ENCODE assay signal across 1 cellular context in genomic region chr22:39469681-39470461, GRCh38.
TF ChIP-seq lines count a peak whose summit lies in the region.

No MANE protein-coding gene starts in this region.

TF ChIP-seq in HepG2, 621 proteins besides CTCF, POLR2A, EP300 and RAD21 (continued from another document and continues in another):
- TF ChIP-seq, protein P1, sequence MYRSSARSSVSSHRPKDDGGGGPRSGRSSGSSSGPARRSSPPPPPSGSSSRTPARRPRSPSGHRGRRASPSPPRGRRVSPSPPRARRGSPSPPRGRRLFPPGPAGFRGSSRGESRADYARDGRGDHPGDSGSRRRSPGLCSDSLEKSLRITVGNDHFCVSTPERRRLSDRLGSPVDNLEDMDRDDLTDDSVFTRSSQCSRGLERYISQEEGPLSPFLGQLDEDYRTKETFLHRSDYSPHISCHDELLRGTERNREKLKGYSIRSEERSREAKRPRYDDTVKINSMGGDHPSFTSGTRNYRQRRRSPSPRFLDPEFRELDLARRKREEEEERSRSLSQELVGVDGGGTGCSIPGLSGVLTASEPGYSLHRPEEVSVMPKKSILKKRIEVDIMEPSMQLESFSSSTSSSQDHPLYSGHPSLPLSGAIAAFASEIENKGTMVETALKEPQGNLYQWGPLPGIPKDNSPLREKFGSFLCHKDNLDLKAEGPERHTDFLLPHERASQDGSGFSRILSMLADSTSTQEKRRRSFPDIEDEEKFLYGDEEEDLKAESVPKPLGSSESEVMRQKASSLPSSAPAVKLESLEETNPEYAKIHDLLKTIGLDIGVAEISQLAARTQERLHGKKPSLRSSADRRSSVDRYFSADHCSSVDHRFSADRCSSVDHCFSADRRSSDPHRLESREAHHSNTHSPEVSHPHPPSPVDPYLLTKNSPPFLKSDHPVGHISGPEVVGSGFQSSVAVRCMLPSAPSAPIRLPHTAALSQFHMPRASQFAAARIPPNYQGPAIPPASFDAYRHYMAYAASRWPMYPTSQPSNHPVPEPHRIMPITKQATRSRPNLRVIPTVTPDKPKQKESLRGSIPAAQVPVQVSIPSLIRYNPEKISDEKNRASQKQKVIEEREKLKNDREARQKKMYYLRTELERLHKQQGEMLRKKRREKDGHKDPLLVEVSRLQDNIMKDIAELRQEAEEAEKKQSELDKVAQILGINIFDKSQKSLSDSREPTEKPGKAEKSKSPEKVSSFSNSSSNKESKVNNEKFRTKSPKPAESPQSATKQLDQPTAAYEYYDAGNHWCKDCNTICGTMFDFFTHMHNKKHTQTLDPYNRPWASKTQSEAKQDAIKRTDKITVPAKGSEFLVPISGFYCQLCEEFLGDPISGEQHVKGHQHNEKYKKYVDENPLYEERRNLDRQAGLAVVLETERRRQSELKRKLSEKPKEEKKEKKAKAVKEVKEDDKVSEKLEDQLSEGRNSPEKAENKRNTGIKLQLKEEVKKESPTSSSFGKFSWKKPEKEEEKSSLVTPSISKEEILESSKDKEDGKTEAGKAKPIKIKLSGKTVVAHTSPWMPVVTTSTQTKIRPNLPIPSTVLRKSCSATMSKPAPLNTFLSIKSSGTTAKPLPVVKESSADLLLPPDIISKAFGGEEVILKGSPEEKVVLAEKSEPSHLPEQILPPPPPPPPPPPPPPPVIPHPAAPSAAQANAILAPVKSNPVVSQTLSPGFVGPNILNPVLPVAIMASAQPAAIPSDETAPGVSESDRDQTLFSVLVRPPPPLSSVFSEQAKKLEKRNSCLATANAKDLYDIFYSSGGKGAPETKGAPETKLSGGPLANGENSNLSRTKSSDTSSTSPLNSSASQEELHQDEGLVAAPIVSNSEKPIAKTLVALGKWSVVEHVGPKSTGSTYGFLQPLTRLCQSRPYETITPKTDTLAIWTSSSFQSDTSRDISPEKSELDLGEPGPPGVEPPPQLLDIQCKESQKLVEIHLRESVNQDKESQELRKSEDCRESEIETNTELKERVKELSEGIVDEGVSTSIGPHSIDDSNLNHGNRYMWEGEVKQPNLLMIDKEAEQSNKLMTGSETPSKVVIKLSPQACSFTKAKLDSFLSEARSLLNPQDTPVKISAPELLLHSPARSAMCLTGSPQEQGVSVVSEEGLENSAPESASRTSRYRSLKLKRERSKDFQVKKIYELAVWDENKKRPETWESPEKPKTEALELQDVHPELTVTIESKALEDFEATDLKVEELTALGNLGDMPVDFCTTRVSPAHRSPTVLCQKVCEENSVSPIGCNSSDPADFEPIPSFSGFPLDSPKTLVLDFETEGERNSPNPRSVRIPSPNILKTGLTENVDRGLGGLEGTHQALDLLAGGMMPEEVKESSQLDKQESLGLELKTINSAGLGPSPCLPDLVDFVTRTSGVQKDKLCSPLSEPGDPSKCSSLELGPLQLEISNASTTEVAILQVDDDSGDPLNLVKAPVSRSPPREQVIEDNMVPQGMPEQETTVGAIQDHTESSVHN (CRISPR knock-in tag; IDR thresholded peaks at IDR 0.05): no peak
- TF ChIP-seq ZNF570 (CRISPR knock-in tag; IDR thresholded peaks at IDR 0.05; ENCODE audit: borderline replicate concordance) (no peak), GLMP (CRISPR knock-in tag; IDR thresholded peaks at IDR 0.05; ENCODE audit: borderline replicate concordance) (no peak), CEBPB (IDR thresholded peaks at IDR 0.05; ENCODE audit: borderline replicate concordance, low read depth, low read length) (no peak), ZNF576 (CRISPR knock-in tag; IDR thresholded peaks at IDR 0.05) (no peak), MIXL1 (CRISPR knock-in tag; IDR thresholded peaks at IDR 0.05) (no peak), DR1 (CRISPR knock-in tag; IDR thresholded peaks at IDR 0.05) (no peak), ZNF710 (CRISPR knock-in tag; IDR thresholded peaks at IDR 0.05; ENCODE audit: borderline replicate concordance) (peak; percentile 57; the same call in 1 of the 2 replicates), ZNF382 (CRISPR knock-in tag; IDR thresholded peaks at IDR 0.05; ENCODE audit: borderline replicate concordance) (no peak), ATM (IDR thresholded peaks at IDR 0.05; ENCODE audit: borderline replicate concordance) (no peak), ZMYM4 (CRISPR knock-in tag; IDR thresholded peaks at IDR 0.05) (0 out of 2 replicates have a peak, but pooled peaks have one; percentile 29), GABPA (IDR thresholded peaks at IDR 0.05; ENCODE audit: low read depth, low read length) (no peak), GABPA (CRISPR knock-in tag; IDR thresholded peaks at IDR 0.05; ENCODE audit: low read depth) (no peak), CHD2 (IDR thresholded peaks at IDR 0.05; ENCODE audit: low read depth, low read length) (no peak), ZNF709 (CRISPR knock-in tag; IDR thresholded peaks at IDR 0.05) (no peak), POGZ (CRISPR knock-in tag; IDR thresholded peaks at IDR 0.05) (no peak), PCBP2 (optimal IDR thresholded peaks at IDR 0.05; ENCODE audit: low read depth, low read length, poor library complexity, severe bottlenecking) (no peak), ZBTB2 (CRISPR knock-in tag; IDR thresholded peaks at IDR 0.05; ENCODE audit: low read depth) (peak; percentile 46; the same call in 1 of the 2 replicates), ZFP36 (IDR thresholded peaks at IDR 0.05; ENCODE audit: borderline replicate concordance, low read depth, low read length, partially characterized antibody) (no peak), MTA3 (CRISPR knock-in tag; IDR thresholded peaks at IDR 0.05) (no peak), HNRNPL (IDR thresholded peaks at IDR 0.05; ENCODE audit: low read depth, low read length) (peak; percentile 90), ZNF430 (CRISPR knock-in tag; IDR thresholded peaks at IDR 0.05) (peak; percentile 72; the same call in 1 of the 2 replicates), JUND (CRISPR knock-in tag; IDR thresholded peaks at IDR 0.05) (no peak), AHR (CRISPR knock-in tag; IDR thresholded peaks at IDR 0.05) (no peak), RCOR2 (CRISPR knock-in tag; IDR thresholded peaks at IDR 0.05) (no peak; the same call in 1 of the 2 replicates), TBL1XR1 (IDR thresholded peaks at IDR 0.05; ENCODE audit: borderline replicate concordance, low read length, partially characterized antibody) (no peak), FOXK2 (IDR thresholded peaks at IDR 0.05) (peak; percentile 39; the same call in 1 of the 2 replicates), ZNF766 (CRISPR knock-in tag; IDR thresholded peaks at IDR 0.05; ENCODE audit: borderline replicate concordance) (no peak), NRL (CRISPR knock-in tag; IDR thresholded peaks at IDR 0.05; ENCODE audit: borderline replicate concordance) (no peak), RELA (CRISPR knock-in tag; IDR thresholded peaks at IDR 0.05) (no peak), ZBTB20 (CRISPR knock-in tag; IDR thresholded peaks at IDR 0.05; ENCODE audit: borderline replicate concordance, low read depth) (no peak), ARID3A (IDR thresholded peaks at IDR 0.05; ENCODE audit: low read depth, low read length) (no peak)
- TF ChIP-seq, protein P2, sequence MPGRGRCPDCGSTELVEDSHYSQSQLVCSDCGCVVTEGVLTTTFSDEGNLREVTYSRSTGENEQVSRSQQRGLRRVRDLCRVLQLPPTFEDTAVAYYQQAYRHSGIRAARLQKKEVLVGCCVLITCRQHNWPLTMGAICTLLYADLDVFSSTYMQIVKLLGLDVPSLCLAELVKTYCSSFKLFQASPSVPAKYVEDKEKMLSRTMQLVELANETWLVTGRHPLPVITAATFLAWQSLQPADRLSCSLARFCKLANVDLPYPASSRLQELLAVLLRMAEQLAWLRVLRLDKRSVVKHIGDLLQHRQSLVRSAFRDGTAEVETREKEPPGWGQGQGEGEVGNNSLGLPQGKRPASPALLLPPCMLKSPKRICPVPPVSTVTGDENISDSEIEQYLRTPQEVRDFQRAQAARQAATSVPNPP (CRISPR knock-in tag; IDR thresholded peaks at IDR 0.05): no peak
- TF ChIP-seq, protein P3, sequence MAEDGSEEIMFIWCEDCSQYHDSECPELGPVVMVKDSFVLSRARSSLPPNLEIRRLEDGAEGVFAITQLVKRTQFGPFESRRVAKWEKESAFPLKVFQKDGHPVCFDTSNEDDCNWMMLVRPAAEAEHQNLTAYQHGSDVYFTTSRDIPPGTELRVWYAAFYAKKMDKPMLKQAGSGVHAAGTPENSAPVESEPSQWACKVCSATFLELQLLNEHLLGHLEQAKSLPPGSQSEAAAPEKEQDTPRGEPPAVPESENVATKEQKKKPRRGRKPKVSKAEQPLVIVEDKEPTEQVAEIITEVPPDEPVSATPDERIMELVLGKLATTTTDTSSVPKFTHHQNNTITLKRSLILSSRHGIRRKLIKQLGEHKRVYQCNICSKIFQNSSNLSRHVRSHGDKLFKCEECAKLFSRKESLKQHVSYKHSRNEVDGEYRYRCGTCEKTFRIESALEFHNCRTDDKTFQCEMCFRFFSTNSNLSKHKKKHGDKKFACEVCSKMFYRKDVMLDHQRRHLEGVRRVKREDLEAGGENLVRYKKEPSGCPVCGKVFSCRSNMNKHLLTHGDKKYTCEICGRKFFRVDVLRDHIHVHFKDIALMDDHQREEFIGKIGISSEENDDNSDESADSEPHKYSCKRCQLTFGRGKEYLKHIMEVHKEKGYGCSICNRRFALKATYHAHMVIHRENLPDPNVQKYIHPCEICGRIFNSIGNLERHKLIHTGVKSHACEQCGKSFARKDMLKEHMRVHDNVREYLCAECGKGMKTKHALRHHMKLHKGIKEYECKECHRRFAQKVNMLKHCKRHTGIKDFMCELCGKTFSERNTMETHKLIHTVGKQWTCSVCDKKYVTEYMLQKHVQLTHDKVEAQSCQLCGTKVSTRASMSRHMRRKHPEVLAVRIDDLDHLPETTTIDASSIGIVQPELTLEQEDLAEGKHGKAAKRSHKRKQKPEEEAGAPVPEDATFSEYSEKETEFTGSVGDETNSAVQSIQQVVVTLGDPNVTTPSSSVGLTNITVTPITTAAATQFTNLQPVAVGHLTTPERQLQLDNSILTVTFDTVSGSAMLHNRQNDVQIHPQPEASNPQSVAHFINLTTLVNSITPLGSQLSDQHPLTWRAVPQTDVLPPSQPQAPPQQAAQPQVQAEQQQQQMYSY (CRISPR knock-in tag; IDR thresholded peaks at IDR 0.05): 0 out of 2 replicates have a peak, but pooled peaks have one; percentile 23
- TF ChIP-seq, protein P4, sequence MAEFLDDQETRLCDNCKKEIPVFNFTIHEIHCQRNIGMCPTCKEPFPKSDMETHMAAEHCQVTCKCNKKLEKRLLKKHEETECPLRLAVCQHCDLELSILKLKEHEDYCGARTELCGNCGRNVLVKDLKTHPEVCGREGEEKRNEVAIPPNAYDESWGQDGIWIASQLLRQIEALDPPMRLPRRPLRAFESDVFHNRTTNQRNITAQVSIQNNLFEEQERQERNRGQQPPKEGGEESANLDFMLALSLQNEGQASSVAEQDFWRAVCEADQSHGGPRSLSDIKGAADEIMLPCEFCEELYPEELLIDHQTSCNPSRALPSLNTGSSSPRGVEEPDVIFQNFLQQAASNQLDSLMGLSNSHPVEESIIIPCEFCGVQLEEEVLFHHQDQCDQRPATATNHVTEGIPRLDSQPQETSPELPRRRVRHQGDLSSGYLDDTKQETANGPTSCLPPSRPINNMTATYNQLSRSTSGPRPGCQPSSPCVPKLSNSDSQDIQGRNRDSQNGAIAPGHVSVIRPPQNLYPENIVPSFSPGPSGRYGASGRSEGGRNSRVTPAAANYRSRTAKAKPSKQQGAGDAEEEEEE (CRISPR knock-in tag; IDR thresholded peaks at IDR 0.05; ENCODE audit: borderline replicate concordance): no peak
- TF ChIP-seq, protein P5, sequence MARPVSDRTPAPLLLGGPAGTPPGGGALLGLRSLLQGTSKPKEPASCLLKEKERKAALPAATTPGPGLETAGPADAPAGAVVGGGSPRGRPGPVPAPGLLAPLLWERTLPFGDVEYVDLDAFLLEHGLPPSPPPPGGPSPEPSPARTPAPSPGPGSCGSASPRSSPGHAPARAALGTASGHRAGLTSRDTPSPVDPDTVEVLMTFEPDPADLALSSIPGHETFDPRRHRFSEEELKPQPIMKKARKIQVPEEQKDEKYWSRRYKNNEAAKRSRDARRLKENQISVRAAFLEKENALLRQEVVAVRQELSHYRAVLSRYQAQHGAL (CRISPR knock-in tag; IDR thresholded peaks at IDR 0.05; ENCODE audit: not compliant biosample characterization): no peak
